8 cellular contexts compared by ENCODE assay signal in genomic region chr10:19913987-19914386, GRCh38.
"Had no signal": no experiment of that assay in that cellular context is flagged by ENCODE, and none has a peak within 500 bp of the region (broad histone marks: within the 10 kb centered on the region; RNA-seq: fewer than 3 reads in every experiment).

No MANE protein-coding gene starts in this region.

- ATAC-seq: GM12878 had no signal

- H3K4me3 ChIP-seq: GM12878 had no signal

- DNase-seq: GDM1, GF-D8 had no signal

- FAIRE-seq: G401.6, GM12878, GM12891, GM12892, GM18507, GM19239 had no signal
